22 cellular contexts compared by ENCODE assay signal in the genomic region with DNA sequence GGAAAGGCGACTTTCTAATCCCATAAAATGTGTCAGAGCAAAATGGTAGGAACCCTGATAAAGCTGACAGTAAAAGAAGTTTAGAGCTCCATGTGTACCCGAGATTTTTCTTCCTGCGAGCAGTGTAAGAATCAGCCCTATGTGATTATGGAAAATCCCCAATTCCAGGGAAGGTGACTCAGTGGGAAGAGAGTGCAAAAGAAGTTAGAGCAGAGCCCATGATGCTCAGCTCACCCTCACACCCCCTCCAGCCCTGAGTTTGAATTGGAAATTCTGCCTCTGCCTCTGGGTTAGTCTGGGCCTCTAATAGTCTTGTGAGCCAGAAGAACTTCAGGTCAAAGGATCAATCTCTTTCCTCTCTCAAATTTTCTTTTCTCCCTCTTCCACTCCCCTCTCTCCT. TPM values are rescaled to one million over a fixed set of nuclear protein-coding genes. Genes with fewer than 3 reads are reported as not detected.
A peak's percentile ranks its signal among the peaks of the same experiment; 100 is the strongest.
DNase-seq lines count a peak whose midpoint lies in the region; ATAC-seq and TF ChIP-seq lines count a peak whose summit lies in the region.
"Had no signal": no experiment of that assay in that cellular context is flagged by ENCODE, and none has a peak within 500 bp of the region (broad histone marks: within the 10 kb centered on the region; RNA-seq: fewer than 3 reads in every experiment).

No MANE protein-coding gene starts in this region.

- peaks cover 26% of the 10 kb centered on the region for H3K4me1 ChIP-seq in osteoblast (ENCODE audit: insufficient read depth, low read length)
- H3K4me1 ChIP-seq: vagina had no signal

- ATAC-seq in GM21360 (IDR thresholded peaks at IDR 0.05; ENCODE audit: unreplicated experiment) (no peak), HG02981 (IDR thresholded peaks at IDR 0.05; ENCODE audit: unreplicated experiment) (no peak)
- ATAC-seq: left lobe of liver had no signal

- H3K4me2 ChIP-seq in osteoblast (ENCODE audit: insufficient read depth, low read length), result no peak overlapping the region

- DNase-seq in AG08396 (ENCODE audit: low spot score) (peak; percentile 32), NCI-H226 (peak; percentile 68), choroid plexus epithelial cell (ENCODE audit: low read depth) (peak; percentile 40), osteoblast (ENCODE audit: insufficient read length, low spot score, missing footprints) (peak; percentile 86), NCI-H2171 (lab: John Stamatoyannopoulos, UW) (no peak), NCI-H1417 (lab: John Stamatoyannopoulos, UW) (no peak)
- DNase-seq: activated CD4-positive, CD25-positive, alpha-beta regulatory T cell treated with anti-CD3 and anti-CD28 coated beads, Interleukin-2, amount 50 U/mL, for 72 hours; brain microvascular endothelial cell; cortex of kidney; GDM1; H7; NCI-H187; NCI-H510A treated with DMSO at 0.1 percent for 48 hours; RPMI8226 had no signal

- no peaks in the 10 kb centered on the region for H3K36me3 ChIP-seq in osteoblast (ENCODE audit: insufficient read depth, low read length)
- H3K36me3 ChIP-seq: brain microvascular endothelial cell, vagina had no signal

- H3K27me3 ChIP-seq in osteoblast (ENCODE audit: insufficient read depth, low read length), result no peaks in the 10 kb centered on the region
- H3K27me3 ChIP-seq: brain microvascular endothelial cell, vagina had no signal

- peak overlapping the region; percentile 68 for H3K27ac ChIP-seq in osteoblast (ENCODE audit: low read depth, low read length)
- H3K27ac ChIP-seq: brain microvascular endothelial cell, epithelial cell of prostate, vagina had no signal

- H3K4me3 ChIP-seq in choroid plexus epithelial cell (ENCODE audit: low read depth, low read length) (no peak overlapping the region), osteoblast (ENCODE audit: insufficient read depth, low read length) (no peak overlapping the region)
- H3K4me3 ChIP-seq: vagina had no signal

- H4K20me1 ChIP-seq in osteoblast (ENCODE audit: insufficient read depth, low read length), result peaks cover 6% of the 10 kb centered on the region

- peak overlapping the region; percentile 18 for H2AFZ ChIP-seq in osteoblast (ENCODE audit: low read length)

- no peaks in the 10 kb centered on the region for H3K79me2 ChIP-seq in osteoblast (ENCODE audit: insufficient read depth, low read length)

- no peak for TF ChIP-seq CTCF in choroid plexus epithelial cell (conservative IDR thresholded peaks at IDR 0.05; ENCODE audit: low read depth, low read length)
- TF ChIP-seq CTCF in osteoblast (IDR thresholded peaks at IDR 0.05; ENCODE audit: extremely low read depth, low read depth, low read length), result no peak

- no peaks in the 10 kb centered on the region for H3K9me3 ChIP-seq in osteoblast (ENCODE audit: low read depth, low read length)
- H3K9me3 ChIP-seq: vagina had no signal

RNA-seq across cellular contexts. Expression of gene C17orf78, which starts 12.5 kb away (rescaled TPM):
- not detected in 2 replicates for total RNA-seq in osteoblast
- total RNA-seq: activated T-helper 1 cell treated with anti-CD3 and anti-CD28 coated beads, Interleukin-12 subunit alpha, Interleukin-12 subunit beta, Interleukin-2, Interleukin-4 antibody, amounts not matched to agents 30 ng/mL and 10 ng/mL and 1 ng/mL, durations not matched to agents 14 hours and 24 hours and 36 hours; B cell; glomerular endothelial cell; H7; left lobe of liver; vagina had no signal

RNA-seq across cellular contexts. Expression of gene ACACA, which starts 18.4 kb away (rescaled TPM):
- 78.9 and 86.6 TPM in 2 replicates for total RNA-seq in osteoblast

RNA-seq across cellular contexts. Expression of gene TADA2A, which starts 18.4 kb away (rescaled TPM):
- 18.6 and 21.4 TPM in 2 replicates for total RNA-seq in osteoblast

Comparison
In these comparisons a context has a peak if more than half of its experiments do, and no peak if none do; other contexts are left out.
1. DNase-seq: peak in AG08396 (single experiment), NCI-H226 (single experiment), choroid plexus epithelial cell (single experiment) and osteoblast (single experiment); none in NCI-H2171 (single experiment) and NCI-H1417 (0 of 3).